Comparison of ENCODE assay signal across 23 cellular contexts in the genomic region with DNA sequence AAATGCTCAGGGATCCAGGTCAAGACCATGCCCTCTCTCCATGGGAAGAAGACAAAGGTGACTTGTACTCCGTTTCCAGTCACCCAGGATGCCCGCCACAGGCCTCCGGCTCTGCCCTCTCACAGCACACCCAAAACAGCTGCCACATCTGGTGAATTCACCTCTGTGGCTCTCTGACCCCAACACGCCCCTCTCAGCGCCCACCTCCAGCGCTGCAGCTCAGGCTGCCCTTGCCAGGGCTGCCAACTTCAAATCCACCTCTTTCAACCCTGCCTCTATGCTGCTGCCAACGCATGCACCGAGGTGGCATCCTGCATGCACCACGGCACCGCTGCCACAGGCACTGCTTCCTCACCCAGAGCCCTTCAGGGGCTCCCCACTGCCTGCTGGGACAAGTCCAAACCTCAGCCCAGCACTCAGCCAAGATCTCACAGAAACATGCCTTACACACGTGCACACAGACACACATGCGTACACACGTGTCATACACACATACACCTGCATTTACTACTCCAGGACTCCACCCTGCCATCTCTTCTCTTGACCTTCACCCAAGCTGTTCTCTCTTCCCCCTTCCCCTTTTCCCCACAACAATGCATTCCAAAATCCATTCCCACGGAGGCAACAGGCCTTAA. TPM values are rescaled to one million over a fixed set of nuclear protein-coding genes. Genes with fewer than 3 reads are reported as not detected.
"Had no signal": no experiment of that assay in that cellular context is flagged by ENCODE, and none has a peak within 500 bp of the region (broad histone marks: within the 10 kb centered on the region; RNA-seq: fewer than 3 reads in every experiment).

No MANE protein-coding gene starts in this region.

- ATAC-seq: gastrocnemius medialis; heart right ventricle; left lobe of liver; stimulated activated naive CD8-positive, alpha-beta T cell treated with anti-CD3 and anti-CD28 coated beads, Interleukin-15, Interleukin-2, amounts not matched to agents 100 U/mL and 50 U/mL, for 24 hours had no signal

- H3K9me3 Mint-ChIP-seq: activated CD4-positive, alpha-beta T cell treated with anti-CD3 and anti-CD28 coated beads, Interleukin-2, amount 10 ng/mL, durations not matched to agents 7 days and 5 days; T-helper 2 cell treated with Interferon-gamma antibody and Interleukin-4, amounts not matched to agents 5 μg/mL and 100 μg/mL, for 36 hours had no signal

- FAIRE-seq: islet of Langerhans had no signal

- H2AFZ ChIP-seq: parathyroid adenoma had no signal

- H3K4me3 ChIP-seq: coronary artery, gastrocnemius medialis, heart right ventricle, suprapubic skin, upper lobe of left lung had no signal

- H3K27me3 ChIP-seq: gastrocnemius medialis, heart right ventricle, suprapubic skin, upper lobe of left lung had no signal

- H3K27ac Mint-ChIP-seq: activated CD4-positive, alpha-beta T cell treated with anti-CD3 and anti-CD28 coated beads, Interleukin-2, amount 10 ng/mL, durations not matched to agents 7 days and 5 days; T-helper 2 cell treated with Interferon-gamma antibody and Interleukin-4, amounts not matched to agents 5 μg/mL and 100 μg/mL, for 36 hours had no signal

- H3K36me3 ChIP-seq: gastrocnemius medialis, suprapubic skin had no signal

- H3K27me3 Mint-ChIP-seq: activated CD4-positive, alpha-beta T cell treated with anti-CD3 and anti-CD28 coated beads, Interleukin-2, amount 10 ng/mL, durations not matched to agents 7 days and 5 days had no signal

- H3K79me2 ChIP-seq: parathyroid adenoma had no signal

- H3K9me3 ChIP-seq: gastrocnemius medialis, heart right ventricle, suprapubic skin, upper lobe of left lung had no signal

- H3K9ac ChIP-seq: parathyroid adenoma had no signal

- H3K27ac ChIP-seq: coronary artery, epithelial cell of prostate, gastrocnemius medialis, heart right ventricle, parathyroid adenoma, suprapubic skin, upper lobe of left lung had no signal

- H3K4me1 ChIP-seq: gastrocnemius medialis, parathyroid adenoma had no signal

- DNase-seq: activated CD4-positive, alpha-beta T cell treated with anti-CD3 and anti-CD28 coated beads, Interleukin-2, amount 10 ng/mL, durations not matched to agents 7 days and 5 days; activated CD8-positive, alpha-beta memory T cell treated with anti-CD3 and anti-CD28 coated beads for 24 hours; activated naive CD4-positive, alpha-beta T cell treated with Interleukin-2 at 50 U/mL for 16 hours; activated T-cell treated with anti-CD3 and anti-CD28 coated beads for 4 hours; caudate nucleus; effector memory CD4-positive, alpha-beta T cell; gastrocnemius medialis; heart right ventricle; retina; stimulated activated CD4-positive, alpha-beta T cell treated with anti-CD3 and anti-CD28 coated beads, Interleukin-2, amount 100 ng/mL, for 48 hours; stimulated activated naive CD8-positive, alpha-beta T cell treated with anti-CD3 and anti-CD28 coated beads, Interleukin-15, Interleukin-2, amounts not matched to agents 100 U/mL and 50 U/mL, for 24 hours; SW 1271 had no signal

- H3K4me3 Mint-ChIP-seq: activated CD4-positive, alpha-beta T cell treated with anti-CD3 and anti-CD28 coated beads, Interleukin-2, amount 10 ng/mL, durations not matched to agents 7 days and 5 days; T-helper 2 cell treated with Interferon-gamma antibody and Interleukin-4, amounts not matched to agents 5 μg/mL and 100 μg/mL, for 36 hours had no signal

RNA-seq across cellular contexts. Expression of gene OTOP3, which starts 29.4 kb away (rescaled TPM):
- total RNA-seq: activated CD4-positive, alpha-beta T cell treated with anti-CD3 and anti-CD28 coated beads, Interleukin-2, amount 10 ng/mL, durations not matched to agents 7 days and 5 days; gastrocnemius medialis; heart right ventricle; left lobe of liver; lung microvascular endothelial cell; SK-MEL-5; skeletal muscle tissue; upper lobe of left lung had no signal
- polyA plus RNA-seq: heart right ventricle had no signal

RNA-seq across cellular contexts. Expression of gene OTOP2, which starts 41.0 kb away (rescaled TPM):
- total RNA-seq: activated CD4-positive, alpha-beta T cell treated with anti-CD3 and anti-CD28 coated beads, Interleukin-2, amount 10 ng/mL, durations not matched to agents 7 days and 5 days; heart right ventricle; left lobe of liver; lung microvascular endothelial cell; SK-MEL-5; skeletal muscle tissue; upper lobe of left lung had no signal
- polyA plus RNA-seq: heart right ventricle had no signal

RNA-seq across cellular contexts. Expression of gene USH1G, which starts 42.0 kb away (rescaled TPM):
- total RNA-seq: activated CD4-positive, alpha-beta T cell treated with anti-CD3 and anti-CD28 coated beads, Interleukin-2, amount 10 ng/mL, durations not matched to agents 7 days and 5 days; gastrocnemius medialis; heart right ventricle; left lobe of liver; lung microvascular endothelial cell; SK-MEL-5 had no signal
- polyA plus RNA-seq: heart right ventricle had no signal
